Comparison of ENCODE assay signal across 21 cellular contexts in genomic region chr14:30985796-30986195, GRCh38.
"Had no signal": no experiment of that assay in that cellular context is flagged by ENCODE, and none has a peak within 500 bp of the region (broad histone marks: within the 10 kb centered on the region; RNA-seq: fewer than 3 reads in every experiment).

No MANE protein-coding gene starts in this region.

- H3K9me3 Mint-ChIP-seq: activated CD4-positive, alpha-beta memory T cell treated with anti-CD3 and anti-CD28 coated beads, Interleukin-2, amount 10 ng/mL, durations not matched to agents 7 days and 5 days; activated naive CD4-positive, alpha-beta T cell treated with anti-CD3 and anti-CD28 coated beads, Interleukin-2, amount 10 ng/mL, durations not matched to agents 7 days and 5 days; stimulated activated effector memory CD8-positive, alpha-beta T cell treated with anti-CD3 and anti-CD28 coated beads, Interleukin-12 subunit alpha, Interleukin-12 subunit beta, amount 100 ng/mL, for 72 hours; type B pancreatic cell had no signal

- H3K4me3 Mint-ChIP-seq: activated CD4-positive, alpha-beta memory T cell treated with anti-CD3 and anti-CD28 coated beads, Interleukin-2, amount 10 ng/mL, durations not matched to agents 7 days and 5 days; activated naive CD4-positive, alpha-beta T cell treated with anti-CD3 and anti-CD28 coated beads, Interleukin-2, amount 10 ng/mL, durations not matched to agents 7 days and 5 days; neural progenitor cell; stimulated activated effector memory CD8-positive, alpha-beta T cell treated with anti-CD3 and anti-CD28 coated beads, Interleukin-12 subunit alpha, Interleukin-12 subunit beta, amount 100 ng/mL, for 72 hours; type B pancreatic cell had no signal

- ATAC-seq: left colon; right lobe of liver; stimulated activated effector memory CD8-positive, alpha-beta T cell treated with anti-CD3 and anti-CD28 coated beads, Interleukin-12 subunit alpha, Interleukin-12 subunit beta, amount 100 ng/mL, for 72 hours had no signal

- H3K27me3 Mint-ChIP-seq: activated CD4-positive, alpha-beta memory T cell treated with anti-CD3 and anti-CD28 coated beads, Interleukin-2, amount 10 ng/mL, durations not matched to agents 7 days and 5 days; activated naive CD4-positive, alpha-beta T cell treated with anti-CD3 and anti-CD28 coated beads, Interleukin-2, amount 10 ng/mL, durations not matched to agents 7 days and 5 days; type B pancreatic cell had no signal

- H3K36me3 Mint-ChIP-seq: stimulated activated effector memory CD8-positive, alpha-beta T cell treated with anti-CD3 and anti-CD28 coated beads, Interleukin-12 subunit alpha, Interleukin-12 subunit beta, amount 100 ng/mL, for 72 hours had no signal

- DNase-seq: activated CD4-positive, alpha-beta memory T cell treated with anti-CD3 and anti-CD28 coated beads, Interleukin-2, amount 10 ng/mL, durations not matched to agents 7 days and 5 days; activated CD4-positive, alpha-beta T cell treated with anti-CD3 and anti-CD28 coated beads for 48 hours; activated CD4-positive, CD25-positive, alpha-beta regulatory T cell; activated effector memory CD4-positive, alpha-beta T cell treated with Interleukin-2 at 50 U/mL for 16 hours; activated naive CD4-positive, alpha-beta T cell treated with anti-CD3 and anti-CD28 coated beads, Interleukin-2, amount 10 ng/mL, durations not matched to agents 7 days and 5 days; activated T-cell treated with anti-CD3 and anti-CD28 coated beads, Interleukin-2, amount 50 U/mL, for 1 hour; adrenal gland; dorsolateral prefrontal cortex; foreskin fibroblast; hippocampal formation; left colon; right lobe of liver; SK-N-SH; stimulated activated CD4-positive, alpha-beta T cell treated with anti-CD3 and anti-CD28 coated beads, Interleukin-4, amount 100 ng/mL, for 24 hours; stomach; T-helper 9 cell had no signal

- H3K4me1 Mint-ChIP-seq: activated naive CD4-positive, alpha-beta T cell treated with anti-CD3 and anti-CD28 coated beads, Interleukin-2, amount 10 ng/mL, durations not matched to agents 7 days and 5 days; neural progenitor cell had no signal

- H3K27ac Mint-ChIP-seq: activated CD4-positive, alpha-beta memory T cell treated with anti-CD3 and anti-CD28 coated beads, Interleukin-2, amount 10 ng/mL, durations not matched to agents 7 days and 5 days; activated naive CD4-positive, alpha-beta T cell treated with anti-CD3 and anti-CD28 coated beads, Interleukin-2, amount 10 ng/mL, durations not matched to agents 7 days and 5 days; neural progenitor cell; stimulated activated effector memory CD8-positive, alpha-beta T cell treated with anti-CD3 and anti-CD28 coated beads, Interleukin-12 subunit alpha, Interleukin-12 subunit beta, amount 100 ng/mL, for 72 hours had no signal

- H3K4me3 ChIP-seq: adrenal gland, dorsolateral prefrontal cortex, lung, neural progenitor cell, right lobe of liver, smooth muscle cell, stomach had no signal
